In the genomic region with DNA sequence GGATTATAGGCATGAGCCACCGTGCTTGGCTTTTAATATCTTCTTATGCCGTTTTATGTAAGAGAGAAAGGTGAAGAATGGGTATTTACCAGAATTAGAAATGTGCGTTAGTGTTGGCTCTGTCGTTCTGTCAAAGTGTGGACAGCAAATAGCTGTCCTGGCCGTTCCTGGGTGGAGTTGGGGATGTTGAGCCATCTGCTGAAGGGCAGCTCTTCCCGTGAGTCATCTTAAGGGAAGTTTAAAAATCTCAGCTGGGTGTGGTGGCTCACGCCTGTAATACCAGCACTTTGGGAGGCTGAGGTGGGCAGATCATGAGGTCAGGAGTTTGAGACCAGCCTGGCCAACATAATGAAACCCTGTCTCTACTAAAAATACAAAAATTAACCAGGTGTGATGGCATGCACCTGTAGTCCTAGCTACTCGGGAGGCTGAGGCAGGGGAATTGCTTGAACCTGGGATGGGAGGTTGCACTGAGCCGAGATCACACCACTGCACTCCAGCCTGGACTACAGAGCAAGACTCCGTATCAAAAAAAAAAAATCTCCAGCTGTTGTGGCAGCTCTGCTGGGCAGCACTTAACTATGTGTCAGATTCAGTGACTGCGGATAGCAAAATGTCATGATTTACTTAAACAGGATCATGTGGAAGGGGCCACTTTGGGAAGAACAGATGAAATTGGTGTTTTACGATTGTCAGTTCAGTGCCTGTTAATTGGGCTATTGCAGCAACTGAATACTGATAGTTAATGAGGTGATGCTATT, we compare ENCODE assay signal across 8 cellular contexts. TPM values are rescaled to one million over a fixed set of nuclear protein-coding genes. Genes with fewer than 3 reads are reported as not detected.
A peak's percentile ranks its signal among the peaks of the same experiment; 100 is the strongest.
DNase-seq lines count a peak whose midpoint lies in the region; ATAC-seq, FAIRE-seq and TF ChIP-seq lines count a peak whose summit lies in the region.
"Not testable (repeated sequence)": the region's sequence is repeated elsewhere in the genome, so short reads cannot be mapped to it uniquely, and the experiment has no call there.

No MANE protein-coding gene starts in this region.

- 81 to 84% methylated on average over 7 to 12 of the region's 12 CpGs for WGBS in transverse colon (ENCODE audit: low coverage in 1 of 2), 2 donors

- peak overlapping the region; percentile 80 for H3K4me3 ChIP-seq in CD4-positive, CD25-positive, alpha-beta regulatory T cell (ENCODE audit: low read depth, low read length)
- H3K4me3 ChIP-seq in astrocyte (ENCODE audit: insufficient read depth, low read depth, low read length); fibroblast of lung (replicated peaks in 1 of 4; ENCODE audit: control extremely low read depth in 1 of 4, insufficient read depth in 1 of 4, low read depth in 3 of 4, low read length in 4 of 4); left lung; parathyroid adenoma (ENCODE audit: low read depth, low read length); transverse colon: not testable (repeated sequence)

- not testable (repeated sequence) for ATAC-seq in CD4-positive, CD25-positive, alpha-beta regulatory T cell (ENCODE audit: low read depth in 2 of 2); WTC11
- peak; percentile 45 for ATAC-seq in left lung

- peaks cover 43 to 98% (median 85%) of the 10 kb centered on the region in 4 donors for H3K4me1 Mint-ChIP-seq in CD4-positive, CD25-positive, alpha-beta regulatory T cell
- peaks cover 13% of the 10 kb centered on the region for H3K4me1 Mint-ChIP-seq in WTC11
- peaks cover 52% of the 10 kb centered on the region for H3K4me1 Mint-ChIP-seq in astrocyte (ENCODE audit: low read depth, unreplicated experiment)

- not testable (repeated sequence) for H3K9ac ChIP-seq in astrocyte (ENCODE audit: low read length); fibroblast of lung (ENCODE audit: insufficient read depth, low read length); parathyroid adenoma

- H3K4me3 Mint-ChIP-seq in CD4-positive, CD25-positive, alpha-beta regulatory T cell = peak overlapping the region; percentile 5 to 83 (median 74)
- H3K4me3 Mint-ChIP-seq in WTC11 = not testable (repeated sequence)
- peak overlapping the region; percentile 57 for H3K4me3 Mint-ChIP-seq in astrocyte (ENCODE audit: unreplicated experiment)

- DNase-seq in CD4-positive, CD25-positive, alpha-beta regulatory T cell; WTC11 (ENCODE audit: low spot score); left lung; transverse colon: not testable (repeated sequence)
- DNase-seq in LoVo (ENCODE audit: low spot score) = peak; percentile 70
- peak; percentile 18 for DNase-seq in astrocyte (ENCODE audit: low read depth)
- peak; percentile 47 to 48 for DNase-seq in fibroblast of lung (ENCODE audit: low read depth in 2 of 2)

- in situ Hi-C loops in transverse colon (cut with MboI; ENCODE audit: low pct_ligation_motif_present in 1 of 4, low pct_unique_long_range_greater_than_20kb in 1 of 4, low sequenced_read_pairs in 3 of 4) = not testable (repeated sequence)

- H3K36me3 Mint-ChIP-seq in CD4-positive, CD25-positive, alpha-beta regulatory T cell = peaks cover 31% of the 10 kb centered on the region
- H3K36me3 Mint-ChIP-seq in WTC11 (peaks cover 12% of the 10 kb centered on the region), astrocyte (ENCODE audit: low read depth, unreplicated experiment) (peaks cover 11% of the 10 kb centered on the region)

- peaks cover 55% of the 10 kb centered on the region for H4K20me1 ChIP-seq in astrocyte (ENCODE audit: insufficient read depth, low read length)
- H4K20me1 ChIP-seq in fibroblast of lung (ENCODE audit: control insufficient read depth, extremely low read depth, insufficient read depth, low read length) = not testable (repeated sequence)

- H3K27ac ChIP-seq in CD4-positive, CD25-positive, alpha-beta regulatory T cell (ENCODE audit: insufficient read depth, low read length, poor library complexity, severe bottlenecking) = peak overlapping the region; percentile 98
- not testable (repeated sequence) for H3K27ac ChIP-seq in astrocyte (ENCODE audit: low read depth, low read length)
- H3K27ac ChIP-seq in fibroblast of lung (ENCODE audit: insufficient read depth, low read length) (peak overlapping the region; percentile 17), left lung (peak overlapping the region; percentile 22 to 84), parathyroid adenoma (peak overlapping the region; percentile 37), transverse colon (peak overlapping the region; percentile 48 to 63 (median 62))

- H3K9me3 ChIP-seq in CD4-positive, CD25-positive, alpha-beta regulatory T cell (ENCODE audit: control insufficient read depth in 2 of 2, low read length in 2 of 2); astrocyte (ENCODE audit: insufficient read depth, low read depth, low read length); fibroblast of lung (ENCODE audit: control insufficient read depth, insufficient read depth, low read depth, low read length); left lung; parathyroid adenoma (ENCODE audit: control insufficient read depth, low read length); transverse colon: not testable (repeated sequence)

- H3K27me3 ChIP-seq in CD4-positive, CD25-positive, alpha-beta regulatory T cell (ENCODE audit: control insufficient read depth, insufficient read depth, low read length); astrocyte (ENCODE audit: insufficient read depth, low read length); fibroblast of lung (ENCODE audit: control insufficient read depth, insufficient read depth, low read length); left lung; parathyroid adenoma (ENCODE audit: control insufficient read depth, insufficient read depth, low read length); transverse colon: not testable (repeated sequence)

- H3K4me1 ChIP-seq in CD4-positive, CD25-positive, alpha-beta regulatory T cell (ENCODE audit: control insufficient read depth, insufficient read depth, low read length, poor library complexity, severe bottlenecking) = peaks cover 82% of the 10 kb centered on the region
- H3K4me1 ChIP-seq in astrocyte (ENCODE audit: insufficient read depth, low read length) (peaks cover 10% of the 10 kb centered on the region), fibroblast of lung (ENCODE audit: control insufficient read depth, extremely low read depth, insufficient read depth, low read length) (peaks cover 15% of the 10 kb centered on the region), left lung (peaks cover 7 to 80% of the 10 kb centered on the region in 2 donors), parathyroid adenoma (peaks cover 31% of the 10 kb centered on the region), transverse colon (peaks cover 19 to 67% (median 46%) of the 10 kb centered on the region in 4 donors)

- not testable (repeated sequence) for TF ChIP-seq EP300 in transverse colon (IDR thresholded peaks at IDR 0.05; ENCODE audit: low read depth)

- TF ChIP-seq POLR2A in transverse colon (IDR thresholded peaks at IDR 0.05) = not testable (repeated sequence)

- not testable (repeated sequence) for H3K4me2 ChIP-seq in astrocyte (ENCODE audit: low read length); fibroblast of lung (ENCODE audit: extremely low read depth, insufficient read depth, low read length)
- H3K4me2 ChIP-seq in parathyroid adenoma (ENCODE audit: low read length) = peak overlapping the region; percentile 37

- not testable (repeated sequence) for H3K27me3 Mint-ChIP-seq in CD4-positive, CD25-positive, alpha-beta regulatory T cell; WTC11 (ENCODE audit: low read depth); astrocyte (ENCODE audit: low read depth, unreplicated experiment)

- not testable (repeated sequence) for H3K36me3 ChIP-seq in CD4-positive, CD25-positive, alpha-beta regulatory T cell (ENCODE audit: control insufficient read depth, insufficient read depth, low read length); fibroblast of lung (ENCODE audit: control insufficient read depth, insufficient read depth, low read length); parathyroid adenoma (ENCODE audit: control insufficient read depth, insufficient read depth, low read length)
- H3K36me3 ChIP-seq in astrocyte (ENCODE audit: insufficient read depth, low read length) = peaks cover 18% of the 10 kb centered on the region
- peaks cover 0 to 24% of the 10 kb centered on the region in 2 donors for H3K36me3 ChIP-seq in left lung
- H3K36me3 ChIP-seq in transverse colon = peaks cover 0 to 16% (median 0%) of the 10 kb centered on the region in 4 donors

- H3K9me3 Mint-ChIP-seq in CD4-positive, CD25-positive, alpha-beta regulatory T cell; WTC11; astrocyte (ENCODE audit: unreplicated experiment): not testable (repeated sequence)

- FAIRE-seq in astrocyte (lab: Jason Lieb, UNC) = not testable (repeated sequence)

- intact Hi-C loops in left lung (cut with DNase I); transverse colon (cut with DNase I; ENCODE audit: low total_unique reads): not testable (repeated sequence)

- not testable (repeated sequence) for H2AFZ ChIP-seq in astrocyte (ENCODE audit: low read depth, low read length); fibroblast of lung (ENCODE audit: low read length); parathyroid adenoma

- CTCF ChIA-PET in WTC11 (lab: Charles Lee) = not testable (repeated sequence)

- H3K27ac Mint-ChIP-seq in CD4-positive, CD25-positive, alpha-beta regulatory T cell = peak overlapping the region; percentile 79 to 94 (median 93)
- peak overlapping the region; percentile 46 for H3K27ac Mint-ChIP-seq in WTC11
- peak overlapping the region; percentile 62 for H3K27ac Mint-ChIP-seq in astrocyte (ENCODE audit: unreplicated experiment)

- POLR2A ChIA-PET in WTC11 (lab: Charles Lee) = interaction anchor here (0.9 to 1.4 kb wide), 2 partner anchors 10 to 128 kb away, joined by 3 to 4 read pairs; partner anchors contain the start of gene ZMIZ2

- not testable (repeated sequence) for TF ChIP-seq CTCF in WTC11 (IDR thresholded peaks at IDR 0.05); astrocyte (IDR thresholded peaks at IDR 0.05; ENCODE audit: insufficient read depth, low read depth, low read length); fibroblast of lung (conservative IDR thresholded peaks at IDR 0.05 in 1 of 2, IDR thresholded peaks at IDR 0.05 in 1 of 2; ENCODE audit: low read depth in 1 of 2, low read length in 2 of 2); left lung (IDR thresholded peaks at IDR 0.05); parathyroid adenoma (IDR thresholded peaks at IDR 0.05); transverse colon (IDR thresholded peaks at IDR 0.05)

- H3K79me2 ChIP-seq in astrocyte (ENCODE audit: insufficient read depth, low read length) (peaks cover 90% of the 10 kb centered on the region), fibroblast of lung (ENCODE audit: control insufficient read depth, insufficient read depth, low read length) (peaks cover 63% of the 10 kb centered on the region), parathyroid adenoma (peaks cover 56% of the 10 kb centered on the region)

RNA-seq across cellular contexts. Expression of gene OGDH, which starts 15.1 kb away (rescaled TPM):
- total RNA-seq in CD4-positive, CD25-positive, alpha-beta regulatory T cell = 157 TPM
- polyA plus RNA-seq in CD4-positive, CD25-positive, alpha-beta regulatory T cell = 100 to 1,000 TPM in 1 of 4 donors, 10 to 100 TPM in 3; 56.4 to 102 (median 72.8) TPM
- total RNA-seq in WTC11 (2021) = 79.6 to 90.5 TPM (median 89.7 TPM) in 3 replicates
- 65.6 and 73.7 TPM in 2 replicates for total RNA-seq in astrocyte
- total RNA-seq in fibroblast of lung = 40.8 and 69.2 TPM in 2 replicates
- polyA plus RNA-seq in fibroblast of lung = 60.8 and 74.9 TPM in 2 replicates
- polyA plus RNA-seq in fibroblast of lung (2012) = 63.2 and 64.3 TPM in 2 replicates
- polyA minus RNA-seq in fibroblast of lung (ENCODE audit: low replicate concordance) = 239 and 248 TPM in 2 replicates
- total RNA-seq in left lung = 100 to 1,000 TPM; 159 to 184 TPM
- 100 to 1,000 TPM in 3 of 4 donors, 10 to 100 TPM in 1; 74.0 to 160 (median 143) TPM for total RNA-seq in transverse colon

RNA-seq across cellular contexts. Expression of gene TMED4, which starts 39.5 kb away (rescaled TPM):
- 97.5 TPM for total RNA-seq in CD4-positive, CD25-positive, alpha-beta regulatory T cell
- polyA plus RNA-seq in CD4-positive, CD25-positive, alpha-beta regulatory T cell = 10 to 100 TPM; 67.6 to 85.4 (median 74.9) TPM
- 58.6 to 61.9 TPM (median 60.9 TPM) in 3 replicates for total RNA-seq in WTC11 (2021)
- 68.7 and 69.2 TPM in 2 replicates for total RNA-seq in astrocyte
- total RNA-seq in fibroblast of lung = 74.7 and 101 TPM in 2 replicates
- polyA plus RNA-seq in fibroblast of lung = 74.5 and 81.5 TPM in 2 replicates
- polyA plus RNA-seq in fibroblast of lung (2012) = 48.0 and 53.9 TPM in 2 replicates
- 38.7 and 80.9 TPM in 2 replicates for polyA minus RNA-seq in fibroblast of lung (ENCODE audit: low replicate concordance)
- total RNA-seq in left lung = 10 to 100 TPM; 69.6 to 84.7 TPM
- total RNA-seq in transverse colon = 100 to 1,000 TPM; 226 to 303 (median 254) TPM

RNA-seq across cellular contexts. Expression of gene DDX56, which starts 47.8 kb away (rescaled TPM):
- total RNA-seq in CD4-positive, CD25-positive, alpha-beta regulatory T cell = 108 TPM
- polyA plus RNA-seq in CD4-positive, CD25-positive, alpha-beta regulatory T cell = 10 to 100 TPM; 42.3 to 55.1 (median 46.4) TPM
- total RNA-seq in WTC11 (2021) (69.4 to 83.1 TPM (median 74.5 TPM) in 3 replicates), astrocyte (65.6 and 75.6 TPM in 2 replicates), fibroblast of lung (38.3 and 44.4 TPM in 2 replicates), left lung (10 to 100 TPM; 43.1 to 58.0 TPM), transverse colon (100 to 1,000 TPM in 1 of 4 donors, 10 to 100 TPM in 3; 41.1 to 202 (median 42.3) TPM)
- 36.0 and 63.4 TPM in 2 replicates for polyA plus RNA-seq in fibroblast of lung
- polyA plus RNA-seq in fibroblast of lung (2012) = 37.8 and 75.0 TPM in 2 replicates
- polyA minus RNA-seq in fibroblast of lung (ENCODE audit: low replicate concordance) = 70.5 and 113 TPM in 2 replicates
